In genomic region chr7:147909712-147910111, GRCh38 we compare ENCODE assay signal across 30 cellular contexts.
"Had no signal": no experiment of that assay in that cellular context is flagged by ENCODE, and none has a peak within 500 bp of the region (broad histone marks: within the 10 kb centered on the region; RNA-seq: fewer than 3 reads in every experiment).

No MANE protein-coding gene starts in this region.

- H3K27ac Mint-ChIP-seq: activated CD4-positive, alpha-beta T cell treated with anti-CD3 and anti-CD28 coated beads for 36 hours; activated CD8-positive, alpha-beta T cell treated with anti-CD3 and anti-CD28 coated beads for 36 hours; activated naive CD4-positive, alpha-beta T cell treated with anti-CD3 and anti-CD28 coated beads, Interleukin-2, amount 10 ng/mL, durations not matched to agents 7 days and 5 days; activated naive CD8-positive, alpha-beta T cell treated with anti-CD3 and anti-CD28 coated beads for 36 hours; activated T-cell treated with anti-CD3 and anti-CD28 coated beads, Interleukin-2, amount 50 U/mL, for 72 hours; activated T-helper 2 cell treated with anti-CD3 and anti-CD28 coated beads, Interferon-gamma antibody, Interleukin-2, Interleukin-4, amounts not matched to agents 10 μg/mL and 5 μg/mL and 100 μg/mL, durations not matched to agents 14 hours and 24 hours and 36 hours; T-cell had no signal

- H3K27me3 ChIP-seq: breast epithelium had no signal

- H3K27ac ChIP-seq: breast epithelium, KMS-11, SK-N-MC, VCaP had no signal

- H3K4me1 ChIP-seq: breast epithelium had no signal

- H3K4me2 ChIP-seq: KMS-11 had no signal

- H3K27me3 Mint-ChIP-seq: activated CD8-positive, alpha-beta T cell treated with anti-CD3 and anti-CD28 coated beads for 36 hours; activated naive CD4-positive, alpha-beta T cell treated with anti-CD3 and anti-CD28 coated beads, Interleukin-2, amount 10 ng/mL, durations not matched to agents 7 days and 5 days; T-cell had no signal

- H3K4me1 Mint-ChIP-seq: activated CD4-positive, alpha-beta T cell treated with anti-CD3 and anti-CD28 coated beads for 36 hours; activated naive CD4-positive, alpha-beta T cell treated with anti-CD3 and anti-CD28 coated beads, Interleukin-2, amount 10 ng/mL, durations not matched to agents 7 days and 5 days; activated naive CD8-positive, alpha-beta T cell treated with anti-CD3 and anti-CD28 coated beads for 36 hours; T-cell had no signal

- H3K9ac ChIP-seq: KMS-11 had no signal

- ATAC-seq: activated CD4-positive, alpha-beta T cell treated with anti-CD3 and anti-CD28 coated beads for 36 hours; activated CD8-positive, alpha-beta T cell treated with anti-CD3 and anti-CD28 coated beads for 36 hours; activated T-cell treated with anti-CD3 and anti-CD28 coated beads, Interleukin-2, amount 50 U/mL, for 72 hours; Panc1; Right ventricle myocardium inferior; T-cell had no signal

- FAIRE-seq: TTC549 had no signal

- H3K4me3 Mint-ChIP-seq: activated CD4-positive, alpha-beta T cell treated with anti-CD3 and anti-CD28 coated beads for 36 hours; activated CD8-positive, alpha-beta T cell treated with anti-CD3 and anti-CD28 coated beads for 36 hours; activated naive CD4-positive, alpha-beta T cell treated with anti-CD3 and anti-CD28 coated beads, Interleukin-2, amount 10 ng/mL, durations not matched to agents 7 days and 5 days; activated naive CD8-positive, alpha-beta T cell treated with anti-CD3 and anti-CD28 coated beads for 36 hours; activated T-cell treated with anti-CD3 and anti-CD28 coated beads, Interleukin-2, amount 50 U/mL, for 72 hours; T-cell had no signal

- H3K9me3 ChIP-seq: breast epithelium had no signal

- H3K9me3 Mint-ChIP-seq: activated CD8-positive, alpha-beta T cell treated with anti-CD3 and anti-CD28 coated beads for 36 hours; activated naive CD4-positive, alpha-beta T cell treated with anti-CD3 and anti-CD28 coated beads, Interleukin-2, amount 10 ng/mL, durations not matched to agents 7 days and 5 days; activated naive CD8-positive, alpha-beta T cell treated with anti-CD3 and anti-CD28 coated beads for 36 hours; activated T-cell treated with anti-CD3 and anti-CD28 coated beads, Interleukin-2, amount 50 U/mL, for 72 hours; activated T-helper 2 cell treated with anti-CD3 and anti-CD28 coated beads, Interferon-gamma antibody, Interleukin-2, Interleukin-4, amounts not matched to agents 10 μg/mL and 5 μg/mL and 100 μg/mL, durations not matched to agents 14 hours and 24 hours and 36 hours had no signal

- H3K4me3 ChIP-seq: breast epithelium, SK-N-MC had no signal

- DNase-seq: activated CD4-positive, alpha-beta T cell treated with anti-CD3 and anti-CD28 coated beads for 36 hours; activated CD8-positive, alpha-beta memory T cell treated with anti-CD3 and anti-CD28 coated beads, Interleukin-2, amount 50 U/mL, for 4 hours; activated CD8-positive, alpha-beta T cell treated with anti-CD3 and anti-CD28 coated beads for 36 hours; activated gamma-delta T cell treated with Interleukin-2 at 50 U/mL for 16 hours; activated naive CD4-positive, alpha-beta T cell treated with anti-CD3 and anti-CD28 coated beads, Interleukin-2, amount 10 ng/mL, durations not matched to agents 7 days and 5 days; activated naive CD8-positive, alpha-beta T cell treated with anti-CD3 and anti-CD28 coated beads for 36 hours; activated T-cell treated with anti-CD3 and anti-CD28 coated beads, Interleukin-2, amount 50 U/mL, for 72 hours; anterior cingulate cortex; caudate nucleus; NCI-H1092; NCI-H1417; NCI-H1694; NCI-H2029; NCI-H2107; NCI-H2171 treated with DMSO at 0.1 percent for 48 hours; NCI-H226; NCI-H526 treated with DMSO at 0.1 percent for 48 hours; NCI-H82; RPMI8226; T-cell; T-helper 2 cell; T1000 had no signal

- H3K36me3 Mint-ChIP-seq: activated naive CD4-positive, alpha-beta T cell treated with anti-CD3 and anti-CD28 coated beads, Interleukin-2, amount 10 ng/mL, durations not matched to agents 7 days and 5 days; activated naive CD8-positive, alpha-beta T cell treated with anti-CD3 and anti-CD28 coated beads for 36 hours; T-cell had no signal

- H3K36me3 ChIP-seq: breast epithelium had no signal
